Comparison of ENCODE assay signal across 28 cellular contexts in the genomic region with DNA sequence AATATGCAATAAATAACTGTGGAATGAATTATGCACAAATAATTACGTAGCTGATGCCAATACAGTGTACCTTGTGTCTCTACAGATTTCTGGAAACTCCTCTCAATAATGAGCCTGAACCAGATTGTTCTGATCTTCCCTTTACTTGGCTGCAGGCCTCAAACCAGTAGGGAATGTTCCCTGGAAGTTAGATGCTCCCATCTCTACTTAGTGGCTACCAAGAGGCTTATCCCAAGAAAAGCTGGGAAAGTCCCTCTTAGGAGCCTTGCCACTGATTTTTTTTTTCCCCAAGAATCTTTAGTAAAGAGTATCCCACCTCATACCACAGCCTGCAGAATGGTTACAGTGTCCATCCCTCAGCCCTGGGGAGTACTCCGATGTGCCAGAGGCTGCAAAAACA.
DNase-seq lines count a peak whose midpoint lies in the region; ATAC-seq, FAIRE-seq and TF ChIP-seq lines count a peak whose summit lies in the region.
"Had no signal": no experiment of that assay in that cellular context is flagged by ENCODE, and none has a peak within 500 bp of the region (broad histone marks: within the 10 kb centered on the region; RNA-seq: fewer than 3 reads in every experiment).

No MANE protein-coding gene starts in this region.

- WGBS in IMR-90 (ENCODE audit: extremely low coverage in 2 of 2, insufficient read length in 1 of 2), 2 experiments: no CpG with 5 or more reads among the region's 2 CpGs

- peak overlapping the region; percentile 34; the same call in 1 of the 2 replicates for H3K18ac ChIP-seq in IMR-90 (ENCODE audit: low read depth, low read length)

- H4K91ac ChIP-seq in IMR-90 (ENCODE audit: insufficient read depth, low read depth, low read length): peak overlapping the region; percentile 80

- peak overlapping the region; percentile 34 for H3K14ac ChIP-seq in IMR-90 (replicated peaks; ENCODE audit: low read depth, low read length)

- H3K27me3 ChIP-seq in IMR-90 (ENCODE audit: control insufficient read depth, insufficient read depth, low read length): no peaks in the 10 kb centered on the region
- H3K27me3 ChIP-seq: esophagus muscularis mucosa, gastrocnemius medialis, right atrium auricular region had no signal

- no TSS peak for BruUV-seq in IMR-90 (replicated peaks; lab: Mats Ljungman, UMichigan)

- no peak overlapping the region for H3K4me3 Mint-ChIP-seq in nephron progenitor cell
- H3K4me3 Mint-ChIP-seq: activated B cell treated with CpG ODN at 0.5 μM for 24 hours; activated naive CD8-positive, alpha-beta T cell; CD4-positive, CD25-positive, alpha-beta regulatory T cell; naive thymus-derived CD8-positive, alpha-beta T cell; stimulated activated naive CD8-positive, alpha-beta T cell treated with anti-CD3 and anti-CD28 coated beads, Interleukin-15, amount 100 ng/mL, for 72 hours had no signal

- H2AK5ac ChIP-seq in IMR-90 (ENCODE audit: low read depth, low read length): peak overlapping the region; percentile 78; the same call in 1 of the 2 replicates

- H2BK5ac ChIP-seq in IMR-90 (ENCODE audit: low read depth, low read length, poor library complexity, severe bottlenecking): peak overlapping the region; percentile 32

- H3K4me2 ChIP-seq in IMR-90 (ENCODE audit: low read depth, low read length): no peak overlapping the region

- peaks cover 11% of the 10 kb centered on the region for H3K4me1 ChIP-seq in IMR-90 (ENCODE audit: control insufficient read depth, insufficient read depth, low read length)
- H3K4me1 ChIP-seq: esophagus muscularis mucosa, right atrium auricular region had no signal

- POLR2A ChIA-PET in IMR-90 (lab: Charles Lee; ENCODE audit: unreplicated experiment): no interaction called here

- H4K20me1 ChIP-seq in IMR-90 (ENCODE audit: insufficient read depth, low read length): no peaks in the 10 kb centered on the region

- no peak overlapping the region for H4K5ac ChIP-seq in IMR-90 (ENCODE audit: low read depth, low read length)

- intact Hi-C loops in IMR-90 (cut with micrococcal nuclease): no loop called here

- H2BK15ac ChIP-seq in IMR-90 (ENCODE audit: low read depth, low read length): peak overlapping the region; percentile 80; the same call in 1 of the 3 replicates

- no peak overlapping the region for H3K4me3 ChIP-seq in AG10803 (ENCODE audit: low read length)
- H3K4me3 ChIP-seq in IMR-90 (ENCODE audit: insufficient read depth, low read depth, low read length): no peak overlapping the region
- H3K4me3 ChIP-seq: coronary artery, esophagus muscularis mucosa, gastrocnemius medialis, right atrium auricular region had no signal

- dilution Hi-C loops in IMR-90 (cut with HindIII; ENCODE audit: low sequenced_read_pairs, unreplicated experiment): no loop called here

- H3K79me1 ChIP-seq in IMR-90 (ENCODE audit: low read depth in 1 of 2, low read length in 2 of 2): no peaks in the 10 kb centered on the region

- peak overlapping the region in 1 of 2 experiments; percentile 68; a peak in 2 of 4 replicates for H4K8ac ChIP-seq in IMR-90 (ENCODE audit: low read depth in 2 of 2, low read length in 2 of 2)

- peaks cover 5% of the 10 kb centered on the region for H3K9me1 ChIP-seq in IMR-90 (ENCODE audit: insufficient read depth, low read length)

- no peak for ATAC-seq in IMR-90 (ENCODE audit: low read depth)
- no peak for ATAC-seq in GM18873 (IDR thresholded peaks at IDR 0.05; ENCODE audit: low FRiP score, unreplicated experiment)
- ATAC-seq: gastrocnemius medialis; naive thymus-derived CD8-positive, alpha-beta T cell; stimulated activated naive CD8-positive, alpha-beta T cell treated with anti-CD3 and anti-CD28 coated beads, Interleukin-15, amount 100 ng/mL, for 72 hours had no signal

- in situ Hi-C loops in IMR-90 (cut with MboI; ENCODE audit: low sequenced_read_pairs): no loop called here

- no peaks in the 10 kb centered on the region for H3K9me3 ChIP-seq in IMR-90 (ENCODE audit: control insufficient read depth, insufficient read depth, low read length)
- H3K9me3 ChIP-seq: esophagus muscularis mucosa, gastrocnemius medialis, right atrium auricular region had no signal

- peak overlapping the region; percentile 79 for H3K27ac Mint-ChIP-seq in nephron progenitor cell
- H3K27ac Mint-ChIP-seq: activated B cell treated with CpG ODN at 0.5 μM for 24 hours; activated naive CD8-positive, alpha-beta T cell; CD4-positive, CD25-positive, alpha-beta regulatory T cell; naive thymus-derived CD8-positive, alpha-beta T cell; stimulated activated naive CD8-positive, alpha-beta T cell treated with anti-CD3 and anti-CD28 coated beads, Interleukin-15, amount 100 ng/mL, for 72 hours had no signal

- peak overlapping the region; percentile 88 for H2BK120ac ChIP-seq in IMR-90 (ENCODE audit: low read depth, low read length)

- H3K36me3 Mint-ChIP-seq in nephron progenitor cell (ENCODE audit: low read depth): no peaks in the 10 kb centered on the region
- H3K36me3 Mint-ChIP-seq: activated naive CD8-positive, alpha-beta T cell; CD4-positive, CD25-positive, alpha-beta regulatory T cell; naive thymus-derived CD8-positive, alpha-beta T cell had no signal

- no peaks in the 10 kb centered on the region for H3K9me3 Mint-ChIP-seq in nephron progenitor cell
- H3K9me3 Mint-ChIP-seq: activated B cell treated with CpG ODN at 0.5 μM for 24 hours had no signal

- H3K36me3 ChIP-seq in IMR-90 (ENCODE audit: control insufficient read depth, insufficient read depth, low read length): no peaks in the 10 kb centered on the region
- H3K36me3 ChIP-seq: esophagus muscularis mucosa, gastrocnemius medialis, right atrium auricular region had no signal

- no peak overlapping the region for H3K9ac ChIP-seq in IMR-90 (ENCODE audit: low read depth, low read length)

- no peak for TF ChIP-seq POLR2A in IMR-90 (IDR thresholded peaks at IDR 0.05; ENCODE audit: low read depth, low read length)

- peaks cover 42% of the 10 kb centered on the region for H3K4me1 Mint-ChIP-seq in nephron progenitor cell
- H3K4me1 Mint-ChIP-seq: activated B cell treated with CpG ODN at 0.5 μM for 24 hours; CD4-positive, CD25-positive, alpha-beta regulatory T cell; naive thymus-derived CD8-positive, alpha-beta T cell; stimulated activated naive CD8-positive, alpha-beta T cell treated with anti-CD3 and anti-CD28 coated beads, Interleukin-15, amount 100 ng/mL, for 72 hours had no signal

- no peaks in the 10 kb centered on the region for H3K27me3 Mint-ChIP-seq in nephron progenitor cell (ENCODE audit: low read depth, poor library complexity)
- H3K27me3 Mint-ChIP-seq: activated naive CD8-positive, alpha-beta T cell; CD4-positive, CD25-positive, alpha-beta regulatory T cell; naive thymus-derived CD8-positive, alpha-beta T cell; stimulated activated naive CD8-positive, alpha-beta T cell treated with anti-CD3 and anti-CD28 coated beads, Interleukin-15, amount 100 ng/mL, for 72 hours had no signal

- H3K4ac ChIP-seq in IMR-90 (ENCODE audit: low read depth, low read length): peak overlapping the region; percentile 84

- peak overlapping the region; percentile 47 for H2AFZ ChIP-seq in IMR-90 (replicated peaks; ENCODE audit: low read length, poor library complexity)

- TF ChIP-seq RAD21 in IMR-90 (IDR thresholded peaks at IDR 0.05; ENCODE audit: low read length): no peak

- peak overlapping the region; percentile 89 for H2BK20ac ChIP-seq in IMR-90 (ENCODE audit: low read depth, low read length)

- peak overlapping the region; percentile 26 for H3K23ac ChIP-seq in IMR-90 (ENCODE audit: low read depth, low read length)

- FAIRE-seq in GM19239 (lab: Jason Lieb, UNC): no peak
- FAIRE-seq: A204.1 had no signal

- DNase-seq in AG10803 (ENCODE audit: low read depth): peak; percentile 28
- peak; percentile 41 for DNase-seq in IMR-90
- DNase-seq in dermis blood vessel endothelial cell: peak; percentile 23
- no peak for DNase-seq in nephron progenitor cell
- no peak for DNase-seq in activated CD4-positive, alpha-beta T cell treated with anti-CD3 and anti-CD28 coated beads for 1 hour
- DNase-seq in DMS79 (lab: John Stamatoyannopoulos, UW): no peak
- no peak for DNase-seq in GM19239 (ENCODE audit: insufficient read length, low spot score)
- DNase-seq: activated B cell treated with CpG ODN at 0.5 μM for 24 hours; activated CD4-positive, alpha-beta T cell treated with anti-CD3 and anti-CD28 coated beads, Interleukin-2, amount 50 U/mL, for 1 hour; activated effector memory CD4-positive, alpha-beta T cell treated with anti-CD3 and anti-CD28 coated beads, Interleukin-2, amount 50 U/mL, for 16 hours; activated T-cell treated with anti-CD3 and anti-CD28 coated beads, Interleukin-2, amount 50 U/mL, for 1 hour; AML-193; CD4-positive, CD25-positive, alpha-beta regulatory T cell; effector memory CD4-positive, alpha-beta T cell; gastrocnemius medialis; naive thymus-derived CD8-positive, alpha-beta T cell; NCI-H1092 treated with DMSO at 0.1 percent for 48 hours; NCI-H187 treated with DMSO at 0.1 percent for 48 hours; NCI-H510A treated with DMSO at 0.1 percent for 48 hours; stimulated activated CD4-positive, alpha-beta T cell treated with anti-CD3 and anti-CD28 coated beads, Interleukin-2, amount 100 ng/mL, for 48 hours; stimulated activated naive CD8-positive, alpha-beta T cell treated with anti-CD3 and anti-CD28 coated beads, Interleukin-15, amount 100 ng/mL, for 72 hours had no signal

- H3K27ac ChIP-seq in IMR-90 (ENCODE audit: insufficient read depth, low read length): no peak overlapping the region
- H3K27ac ChIP-seq: coronary artery, esophagus muscularis mucosa, gastrocnemius medialis, right atrium auricular region, RWPE1 had no signal

- CTCF ChIA-PET in IMR-90 (lab: Yijun Ruan, JAX): interaction anchor here (0.5 kb wide), 1 partner anchor 488 kb away, joined by 3 read pairs; no protein-coding TSS in a partner anchor

- TF ChIP-seq CTCF in AG10803 (conservative IDR thresholded peaks at IDR 0.05; ENCODE audit: low read length): no peak
- no peak for TF ChIP-seq CTCF in IMR-90 (conservative IDR thresholded peaks at IDR 0.05; ENCODE audit: low read depth, low read length)
- no peak for TF ChIP-seq CTCF in nephron progenitor cell (IDR thresholded peaks at IDR 0.05)

- H2AK9ac ChIP-seq in IMR-90 (replicated peaks; ENCODE audit: low read depth, low read length, poor library complexity): no peak overlapping the region

- no peak overlapping the region for H3K56ac ChIP-seq in IMR-90 (ENCODE audit: extremely low read depth, insufficient read depth, low read length)

TF ChIP-seq in IMR-90, 13 proteins besides CTCF, POLR2A, EP300 and RAD21 (continues in another document):
- no peak for TF ChIP-seq MAFK (IDR thresholded peaks at IDR 0.05; ENCODE audit: low read depth, low read length)
- no peak for TF ChIP-seq SMC3 (IDR thresholded peaks at IDR 0.05; ENCODE audit: low read depth, low read length)
- no peak for TF ChIP-seq MAZ (IDR thresholded peaks at IDR 0.05; ENCODE audit: borderline replicate concordance, low read depth, low read length)

Comparison
In these comparisons a context has a peak if more than half of its experiments do, and no peak if none do; other contexts are left out.
1. DNase-seq: peak in AG10803 (single experiment), IMR-90 (single experiment) and dermis blood vessel endothelial cell (single experiment); none in nephron progenitor cell (single experiment), activated CD4-positive, alpha-beta T cell treated with anti-CD3 and anti-CD28 coated beads for 1 hour (single experiment), DMS79 (single experiment) and GM19239 (single experiment).